In genomic region chr17:31869031-31869430, GRCh38 we compare ENCODE assay signal across 1 cellular context.
TF ChIP-seq lines count a peak whose summit lies in the region.

No MANE protein-coding gene starts in this region.

TF ChIP-seq in A549, 52 proteins besides CTCF, POLR2A, EP300 and RAD21:
- TF ChIP-seq TP53 (CRISPR knock-in tag; IDR thresholded peaks at IDR 0.05) (no peak), RARB (CRISPR knock-in tag; IDR thresholded peaks at IDR 0.05) (no peak), FOSB (CRISPR knock-in tag; IDR thresholded peaks at IDR 0.05) (no peak), KDM1A (IDR thresholded peaks at IDR 0.05; ENCODE audit: low read depth) (no peak), PHF8 (IDR thresholded peaks at IDR 0.05; ENCODE audit: borderline replicate concordance, low read depth) (no peak), NR3C1 (IDR thresholded peaks at IDR 0.05) (no peak), RNF2 (IDR thresholded peaks at IDR 0.05; ENCODE audit: borderline replicate concordance, low read depth) (no peak), JUNB (IDR thresholded peaks at IDR 0.05) (no peak), JUN (IDR thresholded peaks at IDR 0.05) (no peak), NFE2L2 (conservative IDR thresholded peaks at IDR 0.05; ENCODE audit: low read length) (no peak), CBX2 (IDR thresholded peaks at IDR 0.05; ENCODE audit: borderline replicate concordance, low read depth) (no peak), EHF (CRISPR knock-in tag; IDR thresholded peaks at IDR 0.05) (no peak), KDM5A (IDR thresholded peaks at IDR 0.05) (no peak)
- TF ChIP-seq, protein P1, sequence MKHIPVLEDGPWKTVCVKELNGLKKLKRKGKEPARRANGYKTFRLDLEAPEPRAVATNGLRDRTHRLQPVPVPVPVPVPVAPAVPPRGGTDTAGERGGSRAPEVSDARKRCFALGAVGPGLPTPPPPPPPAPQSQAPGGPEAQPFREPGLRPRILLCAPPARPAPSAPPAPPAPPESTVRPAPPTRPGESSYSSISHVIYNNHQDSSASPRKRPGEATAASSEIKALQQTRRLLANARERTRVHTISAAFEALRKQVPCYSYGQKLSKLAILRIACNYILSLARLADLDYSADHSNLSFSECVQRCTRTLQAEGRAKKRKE (CRISPR knock-in tag; IDR thresholded peaks at IDR 0.05; ENCODE audit: low read depth), result no peak
- TF ChIP-seq, protein P2, sequence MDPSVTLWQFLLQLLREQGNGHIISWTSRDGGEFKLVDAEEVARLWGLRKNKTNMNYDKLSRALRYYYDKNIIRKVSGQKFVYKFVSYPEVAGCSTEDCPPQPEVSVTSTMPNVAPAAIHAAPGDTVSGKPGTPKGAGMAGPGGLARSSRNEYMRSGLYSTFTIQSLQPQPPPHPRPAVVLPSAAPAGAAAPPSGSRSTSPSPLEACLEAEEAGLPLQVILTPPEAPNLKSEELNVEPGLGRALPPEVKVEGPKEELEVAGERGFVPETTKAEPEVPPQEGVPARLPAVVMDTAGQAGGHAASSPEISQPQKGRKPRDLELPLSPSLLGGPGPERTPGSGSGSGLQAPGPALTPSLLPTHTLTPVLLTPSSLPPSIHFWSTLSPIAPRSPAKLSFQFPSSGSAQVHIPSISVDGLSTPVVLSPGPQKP (IDR thresholded peaks at IDR 0.05; ENCODE audit: low read depth, low read length), result no peak
